ENCODE assay signal across 26 cellular contexts in genomic region chr9:20988916-20989315, GRCh38. TPM values are rescaled to one million over a fixed set of nuclear protein-coding genes. Genes with fewer than 3 reads are reported as not detected.
DNase-seq lines count a peak whose midpoint lies in the region; ATAC-seq and TF ChIP-seq lines count a peak whose summit lies in the region.
"Had no signal": no experiment of that assay in that cellular context is flagged by ENCODE, and none has a peak within 500 bp of the region (broad histone marks: within the 10 kb centered on the region; RNA-seq: fewer than 3 reads in every experiment).

No MANE protein-coding gene starts in this region.

- H3K9me2 ChIP-seq in PC-3 (replicated peaks; ENCODE audit: low read length): no peaks in the 10 kb centered on the region

- TF ChIP-seq CTCF in PC-3 (conservative IDR thresholded peaks at IDR 0.05; ENCODE audit: low read depth, low read length) (no peak), fibroblast of lung (conservative IDR thresholded peaks at IDR 0.05 in 1 of 2, IDR thresholded peaks at IDR 0.05 in 1 of 2; ENCODE audit: low read depth in 1 of 2, low read length in 2 of 2) (no peak)

- POLR2A ChIA-PET in PC-3 (lab: Charles Lee; ENCODE audit: unreplicated experiment): interaction anchor here (0.6 kb wide), 1 partner anchor 28 kb away, joined by 3 read pairs; no protein-coding TSS in a partner anchor

- H3K36me3 ChIP-seq in PC-3 (ENCODE audit: low read depth, low read length): peaks cover 15% of the 10 kb centered on the region
- peaks cover 5% of the 10 kb centered on the region for H3K36me3 ChIP-seq in fibroblast of lung (ENCODE audit: control insufficient read depth, insufficient read depth, low read length)
- H3K36me3 ChIP-seq: prostate gland had no signal

- H3K9me3 ChIP-seq in PC-3 (ENCODE audit: low read length): no peaks in the 10 kb centered on the region
- H3K9me3 ChIP-seq in fibroblast of lung (ENCODE audit: control insufficient read depth, insufficient read depth, low read depth, low read length): no peaks in the 10 kb centered on the region
- H3K9me3 ChIP-seq: prostate gland, stomach, upper lobe of left lung had no signal

- H3K27ac ChIP-seq in PC-3 (ENCODE audit: low read length) (peak overlapping the region; percentile 67), fibroblast of lung (ENCODE audit: insufficient read depth, low read length) (no peak overlapping the region), caudate nucleus (ENCODE audit: low read depth, low read length) (no peak overlapping the region)
- H3K27ac ChIP-seq: C4-2B, prostate gland, stomach, upper lobe of left lung, VCaP had no signal

- peak; percentile 74 for ATAC-seq in PC-3
- ATAC-seq: natural killer cell had no signal

- BruUV-seq in PC-3 (replicated peaks; lab: Mats Ljungman, UMichigan): no TSS peak

- H3K9ac ChIP-seq in PC-3 (ENCODE audit: low read length) (no peak overlapping the region), fibroblast of lung (ENCODE audit: insufficient read depth, low read length) (no peak overlapping the region)

- no peaks in the 10 kb centered on the region for H3K27me3 ChIP-seq in PC-3 (ENCODE audit: low read length)
- no peaks in the 10 kb centered on the region for H3K27me3 ChIP-seq in fibroblast of lung (ENCODE audit: control insufficient read depth, insufficient read depth, low read length)
- H3K27me3 ChIP-seq: stomach, upper lobe of left lung had no signal

- H3K4me2 ChIP-seq in PC-3 (ENCODE audit: low read length) (peak overlapping the region; percentile 49), fibroblast of lung (ENCODE audit: extremely low read depth, insufficient read depth, low read length) (no peak overlapping the region)

- H3K4me1 ChIP-seq in PC-3 (ENCODE audit: insufficient read depth, low read length) (peaks cover 42% of the 10 kb centered on the region), fibroblast of lung (ENCODE audit: control insufficient read depth, extremely low read depth, insufficient read depth, low read length) (peaks cover 4% of the 10 kb centered on the region)
- H3K4me1 ChIP-seq: prostate gland had no signal

- no peaks in the 10 kb centered on the region for H3K79me2 ChIP-seq in PC-3 (ENCODE audit: low read length)
- no peaks in the 10 kb centered on the region for H3K79me2 ChIP-seq in fibroblast of lung (ENCODE audit: control insufficient read depth, insufficient read depth, low read length)

- H2AFZ ChIP-seq in PC-3 (ENCODE audit: low read length) (no peak overlapping the region), fibroblast of lung (ENCODE audit: low read length) (no peak overlapping the region)

- intact Hi-C loops in PC-3 (cut with micrococcal nuclease): loop anchor here (5.0 kb wide), 1 partner anchor 113 kb away; no protein-coding TSS in a partner anchor

- H3F3A ChIP-seq in PC-3 (ENCODE audit: low read length, unreplicated experiment): peaks cover 5% of the 10 kb centered on the region

- no peak overlapping the region for H3K4me3 ChIP-seq in PC-3 (ENCODE audit: low read length)
- no peak overlapping the region for H3K4me3 ChIP-seq in fibroblast of lung (replicated peaks in 1 of 4; ENCODE audit: control extremely low read depth in 1 of 4, insufficient read depth in 1 of 4, low read depth in 3 of 4, low read length in 4 of 4)
- H3K4me3 ChIP-seq: prostate gland, stomach, upper lobe of left lung had no signal

- H4K20me1 ChIP-seq in PC-3 (ENCODE audit: low read length) (no peaks in the 10 kb centered on the region), fibroblast of lung (ENCODE audit: control insufficient read depth, extremely low read depth, insufficient read depth, low read length) (no peaks in the 10 kb centered on the region)

- CTCF ChIA-PET in PC-3 (lab: Charles Lee): no interaction called here

- DNase-seq in NCI-H2107 treated with DMSO at 0.1 percent for 48 hours (lab: John Stamatoyannopoulos, UW; ENCODE audit: unreplicated experiment) (peak; percentile 46), NCI-H2107 (lab: John Stamatoyannopoulos, UW) (no peak), PC-3 (peak; percentile 80), fibroblast of lung (ENCODE audit: low read depth in 2 of 2) (peak; percentile 9 to 49), stromal cell of bone marrow (ENCODE audit: low read depth) (peak; percentile 22), caudate nucleus (lab: John Stamatoyannopoulos, UW) (no peak), nucleus accumbens (lab: John Stamatoyannopoulos, UW) (no peak)
- DNase-seq in stimulated activated CD4-positive, alpha-beta T cell treated with anti-CD3 and anti-CD28 coated beads, Interleukin-2, amount 100 ng/mL, for 24 hours: no peak
- DNase-seq: activated CD4-positive, alpha-beta T cell treated with anti-CD3 and anti-CD28 coated beads, Interleukin-2, amount 50 U/mL, for 1 hour; amygdala; endodermal cell; foreskin melanocyte; hypothalamus; KG1; kidney glomerular epithelial cell; natural killer cell; NCI-H2081; NCI-H524 treated with DMSO at 0.1 percent for 48 hours; SHP77 treated with DMSO at 0.1 percent for 48 hours; small intestine; stimulated activated CD4-positive, alpha-beta T cell treated with anti-CD3 and anti-CD28 coated beads, Interleukin-4, amount 100 ng/mL, for 24 hours; stomach; upper lobe of left lung had no signal

RNA-seq across cellular contexts. Expression of gene HACD4, which starts 42.5 kb away (rescaled TPM):
- total RNA-seq in PC-3 (2014; rRNA removed): not detected in 2 replicates
- 12.3 and 24.9 TPM in 2 replicates for total RNA-seq in fibroblast of lung
- 11.4 and 27.1 TPM in 2 replicates for polyA plus RNA-seq in fibroblast of lung
- 5.6 and 12.4 TPM in 2 replicates for polyA plus RNA-seq in fibroblast of lung (2012)
- polyA minus RNA-seq in fibroblast of lung (ENCODE audit: low replicate concordance): 2.6 and 5.5 TPM in 2 replicates

Comparison
In these comparisons a context has a peak if more than half of its experiments do, and no peak if none do; other contexts are left out.
1. DNase-seq: peak in NCI-H2107 treated with DMSO at 0.1 percent for 48 hours (single experiment), PC-3 (single experiment), fibroblast of lung (2 of 2) and stromal cell of bone marrow (single experiment); none in NCI-H2107 (single experiment), caudate nucleus (0 of 61), nucleus accumbens (0 of 56) and stimulated activated CD4-positive, alpha-beta T cell treated with anti-CD3 and anti-CD28 coated beads, Interleukin-2, amount 100 ng/mL, for 24 hours (0 of 2).
2. RNA of gene HACD4, which starts 42.5 kb away (total RNA-seq): 12.3 to 24.9 TPM in fibroblast of lung; not detected in PC-3; every median in the first group is over 10 times any median in the second.